ENCODE assay signal across 1 cellular context in the genomic region with DNA sequence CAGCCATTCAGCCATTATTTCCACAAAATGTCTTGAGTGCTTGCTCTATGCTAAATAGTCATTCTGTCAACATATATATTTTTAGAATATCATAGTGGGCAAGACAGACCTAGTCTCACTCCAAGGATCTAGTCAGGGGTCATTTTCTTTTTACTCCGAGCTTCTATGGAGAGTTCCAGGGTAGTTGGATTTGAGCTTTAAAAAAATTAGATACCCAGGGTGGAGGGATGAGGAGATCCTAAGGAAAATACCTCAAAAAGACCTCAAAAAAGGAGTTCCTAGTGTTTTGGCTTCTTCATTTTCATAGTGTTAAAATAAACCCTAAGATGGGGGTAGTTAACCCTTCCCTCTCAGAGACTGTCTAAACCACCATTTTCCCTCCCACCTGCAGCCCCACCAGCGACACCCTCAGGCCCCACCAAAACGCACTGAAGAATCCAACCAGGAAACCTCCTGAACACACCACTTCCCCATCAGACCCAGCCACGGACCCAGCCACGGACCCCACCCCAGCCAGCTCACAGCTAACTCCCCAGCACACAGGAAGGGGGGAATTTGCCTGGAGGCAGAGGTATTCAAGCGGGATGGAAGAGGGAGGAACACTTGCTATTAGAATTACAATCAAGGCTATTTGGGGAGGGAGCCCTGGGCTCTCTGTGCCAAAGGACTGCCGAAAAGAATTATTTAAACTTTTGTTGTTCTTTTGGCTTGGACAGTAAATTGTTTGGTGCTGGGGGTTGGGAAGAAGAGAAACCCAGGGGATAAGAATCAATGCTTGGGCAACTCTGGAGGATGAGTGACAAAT.
TF ChIP-seq lines count a peak whose summit lies in the region.

No MANE protein-coding gene starts in this region.

TF ChIP-seq in HCT116, 20 proteins besides CTCF, POLR2A, EP300 and RAD21:
- TF ChIP-seq ZFX (IDR thresholded peaks at IDR 0.05) (no peak), FOSL1 (IDR thresholded peaks at IDR 0.05; ENCODE audit: low read depth) (no peak), CBX3 (IDR thresholded peaks at IDR 0.05; ENCODE audit: low read depth) (no peak), SP1 (IDR thresholded peaks at IDR 0.05; ENCODE audit: low read depth) (no peak), TCF7L2 (IDR thresholded peaks at IDR 0.05; ENCODE audit: borderline replicate concordance, extremely low read depth, insufficient read depth, insufficient read length) (no peak), EZH2phosphoT487 (IDR thresholded peaks at IDR 0.05; ENCODE audit: borderline replicate concordance) (no peak), ELF1 (IDR thresholded peaks at IDR 0.05; ENCODE audit: borderline replicate concordance, low read depth) (no peak), EZH2 (IDR thresholded peaks at IDR 0.05) (no peak), JUND (IDR thresholded peaks at IDR 0.05) (no peak), SRF (IDR thresholded peaks at IDR 0.05; ENCODE audit: low read depth) (no peak), POLR2AphosphoS5 (IDR thresholded peaks at IDR 0.05; ENCODE audit: low read depth, low read length) (no peak)
- TF ChIP-seq, protein P1, sequence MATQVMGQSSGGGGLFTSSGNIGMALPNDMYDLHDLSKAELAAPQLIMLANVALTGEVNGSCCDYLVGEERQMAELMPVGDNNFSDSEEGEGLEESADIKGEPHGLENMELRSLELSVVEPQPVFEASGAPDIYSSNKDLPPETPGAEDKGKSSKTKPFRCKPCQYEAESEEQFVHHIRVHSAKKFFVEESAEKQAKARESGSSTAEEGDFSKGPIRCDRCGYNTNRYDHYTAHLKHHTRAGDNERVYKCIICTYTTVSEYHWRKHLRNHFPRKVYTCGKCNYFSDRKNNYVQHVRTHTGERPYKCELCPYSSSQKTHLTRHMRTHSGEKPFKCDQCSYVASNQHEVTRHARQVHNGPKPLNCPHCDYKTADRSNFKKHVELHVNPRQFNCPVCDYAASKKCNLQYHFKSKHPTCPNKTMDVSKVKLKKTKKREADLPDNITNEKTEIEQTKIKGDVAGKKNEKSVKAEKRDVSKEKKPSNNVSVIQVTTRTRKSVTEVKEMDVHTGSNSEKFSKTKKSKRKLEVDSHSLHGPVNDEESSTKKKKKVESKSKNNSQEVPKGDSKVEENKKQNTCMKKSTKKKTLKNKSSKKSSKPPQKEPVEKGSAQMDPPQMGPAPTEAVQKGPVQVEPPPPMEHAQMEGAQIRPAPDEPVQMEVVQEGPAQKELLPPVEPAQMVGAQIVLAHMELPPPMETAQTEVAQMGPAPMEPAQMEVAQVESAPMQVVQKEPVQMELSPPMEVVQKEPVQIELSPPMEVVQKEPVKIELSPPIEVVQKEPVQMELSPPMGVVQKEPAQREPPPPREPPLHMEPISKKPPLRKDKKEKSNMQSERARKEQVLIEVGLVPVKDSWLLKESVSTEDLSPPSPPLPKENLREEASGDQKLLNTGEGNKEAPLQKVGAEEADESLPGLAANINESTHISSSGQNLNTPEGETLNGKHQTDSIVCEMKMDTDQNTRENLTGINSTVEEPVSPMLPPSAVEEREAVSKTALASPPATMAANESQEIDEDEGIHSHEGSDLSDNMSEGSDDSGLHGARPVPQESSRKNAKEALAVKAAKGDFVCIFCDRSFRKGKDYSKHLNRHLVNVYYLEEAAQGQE (IDR thresholded peaks at IDR 0.05; ENCODE audit: low read depth), result no peak
- TF ChIP-seq, protein P2, sequence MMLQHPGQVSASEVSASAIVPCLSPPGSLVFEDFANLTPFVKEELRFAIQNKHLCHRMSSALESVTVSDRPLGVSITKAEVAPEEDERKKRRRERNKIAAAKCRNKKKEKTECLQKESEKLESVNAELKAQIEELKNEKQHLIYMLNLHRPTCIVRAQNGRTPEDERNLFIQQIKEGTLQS (IDR thresholded peaks at IDR 0.05), result no peak
- TF ChIP-seq, protein P3, sequence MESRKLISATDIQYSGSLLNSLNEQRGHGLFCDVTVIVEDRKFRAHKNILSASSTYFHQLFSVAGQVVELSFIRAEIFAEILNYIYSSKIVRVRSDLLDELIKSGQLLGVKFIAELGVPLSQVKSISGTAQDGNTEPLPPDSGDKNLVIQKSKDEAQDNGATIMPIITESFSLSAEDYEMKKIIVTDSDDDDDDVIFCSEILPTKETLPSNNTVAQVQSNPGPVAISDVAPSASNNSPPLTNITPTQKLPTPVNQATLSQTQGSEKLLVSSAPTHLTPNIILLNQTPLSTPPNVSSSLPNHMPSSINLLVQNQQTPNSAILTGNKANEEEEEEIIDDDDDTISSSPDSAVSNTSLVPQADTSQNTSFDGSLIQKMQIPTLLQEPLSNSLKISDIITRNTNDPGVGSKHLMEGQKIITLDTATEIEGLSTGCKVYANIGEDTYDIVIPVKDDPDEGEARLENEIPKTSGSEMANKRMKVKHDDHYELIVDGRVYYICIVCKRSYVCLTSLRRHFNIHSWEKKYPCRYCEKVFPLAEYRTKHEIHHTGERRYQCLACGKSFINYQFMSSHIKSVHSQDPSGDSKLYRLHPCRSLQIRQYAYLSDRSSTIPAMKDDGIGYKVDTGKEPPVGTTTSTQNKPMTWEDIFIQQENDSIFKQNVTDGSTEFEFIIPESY (IDR thresholded peaks at IDR 0.05; ENCODE audit: extremely low read depth, insufficient replicate concordance, low read length), result no peak
- TF ChIP-seq, protein P4, sequence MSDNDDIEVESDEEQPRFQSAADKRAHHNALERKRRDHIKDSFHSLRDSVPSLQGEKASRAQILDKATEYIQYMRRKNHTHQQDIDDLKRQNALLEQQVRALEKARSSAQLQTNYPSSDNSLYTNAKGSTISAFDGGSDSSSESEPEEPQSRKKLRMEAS (IDR thresholded peaks at IDR 0.05), result no peak
TF ChIP-seq in HCT116: peak in this region for 0.
